Comparison of ENCODE assay signal across 7 cellular contexts in the genomic region with DNA sequence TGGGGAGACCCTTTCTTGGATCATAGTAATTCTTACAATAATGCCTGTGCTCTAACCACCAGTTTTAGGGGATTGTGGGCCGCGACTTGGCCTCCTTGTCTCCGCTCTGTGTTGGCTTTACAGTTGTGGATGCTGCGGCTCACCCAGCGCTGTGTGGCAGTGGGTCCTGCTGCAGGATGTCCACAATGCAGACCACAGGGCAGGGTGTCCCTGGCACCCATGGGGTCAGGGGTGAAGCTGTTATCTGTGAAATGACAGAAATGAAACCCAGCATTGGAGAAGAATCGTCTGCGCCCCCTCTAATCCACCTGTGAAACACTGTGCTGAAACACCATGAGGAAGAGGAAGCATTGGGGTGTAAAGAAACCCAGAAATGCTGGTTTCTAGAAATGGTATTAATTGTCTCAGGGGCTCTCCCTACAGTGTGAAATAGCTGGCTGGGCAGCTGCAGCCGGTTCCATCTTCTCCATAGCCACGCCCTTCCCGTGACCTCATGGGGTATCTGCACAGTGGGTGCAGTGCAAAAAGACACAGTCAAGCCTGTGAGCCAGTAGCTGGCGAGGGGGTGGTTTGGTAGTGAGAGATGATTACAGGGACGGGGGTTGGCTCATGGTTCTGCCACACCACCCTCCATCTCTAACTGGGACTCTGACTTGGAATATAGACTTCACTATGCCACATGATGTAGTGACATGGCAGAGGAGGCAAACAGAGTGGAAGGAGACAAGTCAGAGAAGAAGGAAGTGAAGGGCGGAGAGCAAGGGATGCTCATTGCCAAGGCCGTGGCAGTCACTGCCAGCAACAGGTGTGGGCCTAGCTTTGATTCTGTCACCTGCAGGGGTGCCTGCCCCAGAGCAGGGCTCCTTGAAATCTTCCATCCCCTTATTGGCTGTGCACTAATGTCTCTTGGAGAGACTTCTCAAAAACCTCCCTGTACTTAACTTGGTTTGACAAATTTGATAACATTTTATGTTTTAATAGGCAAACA. TPM values are rescaled to one million over a fixed set of nuclear protein-coding genes. Genes with fewer than 3 reads are reported as not detected.
DNase-seq lines count a peak whose midpoint lies in the region; ATAC-seq and TF ChIP-seq lines count a peak whose summit lies in the region.

No MANE protein-coding gene starts in this region.

- H3K9me3 ChIP-seq in PC-3 (ENCODE audit: low read length), result no peaks in the 10 kb centered on the region

- H3K27me3 ChIP-seq in PC-3 (ENCODE audit: low read length), result no peaks in the 10 kb centered on the region

- peak; percentile 61 for ATAC-seq in GM19372 (IDR thresholded peaks at IDR 0.05; ENCODE audit: low read depth, unreplicated experiment)
- ATAC-seq in HG03064 (IDR thresholded peaks at IDR 0.05; ENCODE audit: low read depth, unreplicated experiment), result peak; percentile 57
- ATAC-seq in activated CD4-positive, CD25-positive, alpha-beta regulatory T cell treated with anti-CD3 and anti-CD28 coated beads, Interleukin-2, amount 50 U/mL, for 24 hours, result peak; percentile 71 to 77
- ATAC-seq in left lobe of liver, result no peak
- ATAC-seq in PC-3, result no peak

- peaks cover 40% of the 10 kb centered on the region for H3K4me1 ChIP-seq in PC-3 (ENCODE audit: insufficient read depth, low read length)

- TF ChIP-seq CTCF in PC-3 (conservative IDR thresholded peaks at IDR 0.05; ENCODE audit: low read depth, low read length) (no peak), glutamatergic neuron (IDR thresholded peaks at IDR 0.05; ENCODE audit: partially characterized antibody, unreplicated experiment) (no peak)

- peak; percentile 38 for DNase-seq in left lobe of liver (ENCODE audit: low spot score)
- no peak for DNase-seq in C1 segment of cervical spinal cord (lab: John Stamatoyannopoulos, UW)
- DNase-seq in PC-3, result no peak
- DNase-seq in glutamatergic neuron, result no peak

- CTCF ChIA-PET in PC-3 (lab: Charles Lee), result interaction anchor here (0.7 kb wide), 1 partner anchor 171 kb away, joined by 5 read pairs; no protein-coding TSS in a partner anchor

- no peak overlapping the region for H2AFZ ChIP-seq in PC-3 (ENCODE audit: low read length)

- no peaks in the 10 kb centered on the region for H3F3A ChIP-seq in PC-3 (ENCODE audit: low read length, unreplicated experiment)

- H3K36me3 ChIP-seq in PC-3 (ENCODE audit: low read depth, low read length), result peaks cover 6% of the 10 kb centered on the region

- no peak overlapping the region for H3K4me2 ChIP-seq in PC-3 (ENCODE audit: low read length)

- intact Hi-C loops in PC-3 (cut with micrococcal nuclease), result no loop called here

- BruUV-seq in PC-3 (replicated peaks; lab: Mats Ljungman, UMichigan), result no TSS peak

- peaks cover 2% of the 10 kb centered on the region for H3K9me3 Mint-ChIP-seq in glutamatergic neuron (ENCODE audit: unreplicated experiment)

- H3K36me3 Mint-ChIP-seq in glutamatergic neuron (ENCODE audit: unreplicated experiment), result no peaks in the 10 kb centered on the region

- H3K27me3 Mint-ChIP-seq in glutamatergic neuron (ENCODE audit: unreplicated experiment), result peaks cover 6% of the 10 kb centered on the region

- no peak overlapping the region for H3K4me3 ChIP-seq in PC-3 (ENCODE audit: low read length)

- H3K4me3 Mint-ChIP-seq in glutamatergic neuron (ENCODE audit: unreplicated experiment), result no peak overlapping the region

- H3K27ac Mint-ChIP-seq in glutamatergic neuron (ENCODE audit: unreplicated experiment), result no peak overlapping the region

- no peak overlapping the region for H3K9ac ChIP-seq in PC-3 (ENCODE audit: low read length)

- POLR2A ChIA-PET in PC-3 (lab: Charles Lee; ENCODE audit: unreplicated experiment), result no interaction called here

- no peaks in the 10 kb centered on the region for H3K9me2 ChIP-seq in PC-3 (replicated peaks; ENCODE audit: low read length)

- H3K27ac ChIP-seq in PC-3 (ENCODE audit: low read length), result no peak overlapping the region

- peaks cover 6% of the 10 kb centered on the region for H3K4me1 Mint-ChIP-seq in glutamatergic neuron (ENCODE audit: low read depth, unreplicated experiment)

- peaks cover 80% of the 10 kb centered on the region for H3K79me2 ChIP-seq in PC-3 (ENCODE audit: low read length)

- no peaks in the 10 kb centered on the region for H4K20me1 ChIP-seq in PC-3 (ENCODE audit: low read length)

RNA-seq across cellular contexts. Expression of a gene that starts 16.2 kb away (rescaled TPM):
- total RNA-seq in left lobe of liver (9.3 TPM), PC-3 (2014; rRNA removed) (23.4 and 28.6 TPM in 2 replicates), glutamatergic neuron (ENCODE audit: unreplicated experiment) (54.5 TPM)

Comparison
In these comparisons a context has a peak if more than half of its experiments do, and no peak if none do; other contexts are left out.
1. ATAC-seq: peak in GM19372 (single experiment), HG03064 (single experiment) and activated CD4-positive, CD25-positive, alpha-beta regulatory T cell treated with anti-CD3 and anti-CD28 coated beads, Interleukin-2, amount 50 U/mL, for 24 hours (2 of 2); none in left lobe of liver (single experiment) and PC-3 (single experiment).